9 cellular contexts compared by ENCODE assay signal in the genomic region with DNA sequence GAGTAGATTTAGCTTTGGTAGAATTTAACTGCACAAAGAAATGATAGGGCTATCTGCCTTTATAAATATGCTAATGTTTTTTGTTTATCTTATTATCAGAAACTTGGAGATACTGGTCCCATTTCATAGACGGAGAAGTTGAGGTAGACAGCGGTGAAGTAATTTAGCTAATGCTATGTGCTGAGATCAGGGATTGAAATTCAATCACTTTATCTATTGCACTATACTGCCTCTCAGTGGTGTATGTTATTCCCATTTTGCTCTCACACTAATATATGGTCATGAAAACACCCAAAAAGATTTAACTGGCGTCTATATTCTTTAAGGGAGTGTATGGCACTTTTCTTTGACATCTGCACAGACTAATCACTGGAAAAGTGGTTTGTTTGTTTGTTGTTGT.
DNase-seq lines count a peak whose midpoint lies in the region; ATAC-seq and TF ChIP-seq lines count a peak whose summit lies in the region.
"Had no signal": no experiment of that assay in that cellular context is flagged by ENCODE, and none has a peak within 500 bp of the region (broad histone marks: within the 10 kb centered on the region; RNA-seq: fewer than 3 reads in every experiment).

No MANE protein-coding gene starts in this region.

- H3K4me3 ChIP-seq in A673 (ENCODE audit: low read depth, low read length, poor library complexity, severe bottlenecking) (no peak overlapping the region), lower leg skin (ENCODE audit: low read depth, poor library complexity, severe bottlenecking) (no peak overlapping the region)

- peak; percentile 59 for DNase-seq in A673 (ENCODE audit: low spot score)
- peak; percentile 12 for DNase-seq in GM13977 (ENCODE audit: low spot score)
- DNase-seq in RPMI8226 = peak; percentile 18
- peak; percentile 29 for DNase-seq in foreskin melanocyte
- no peak for DNase-seq in lower leg skin (ENCODE audit: low spot score in 2 of 2)
- no peak for DNase-seq in left ventricle myocardium superior
- DNase-seq: activated naive CD4-positive, alpha-beta T cell treated with anti-CD3 and anti-CD28 coated beads, Interleukin-2, amount 50 U/mL, for 16 hours had no signal

- TF ChIP-seq CTCF in A673 (conservative IDR thresholded peaks at IDR 0.05; ENCODE audit: low read depth, low read length) (peak; percentile 57), GM13977 (IDR thresholded peaks at IDR 0.05; ENCODE audit: extremely low read depth, insufficient read depth, missing control alignments) (peak; percentile 32), lower leg skin (IDR thresholded peaks at IDR 0.05) (no peak)

- no peak overlapping the region for H3K27ac ChIP-seq in A673 (ENCODE audit: low read depth, low read length, poor library complexity, severe bottlenecking)

- intact Hi-C loops in A673 (cut with micrococcal nuclease; ENCODE audit: unreplicated experiment) = loop anchor here (10.0 kb wide), 2 partner anchors 511 to 1931 kb away; no protein-coding TSS in a partner anchor
- intact Hi-C loops in lower leg skin (cut with DNase I; ENCODE audit: low total_unique reads) = no loop called here
- intact Hi-C loops in left ventricle myocardium superior (cut with micrococcal nuclease) = no loop called here

- in situ Hi-C loops in GM13977 (cut with MboI; ENCODE audit: low pct_unique_long_range_greater_than_20kb, low sequenced_read_pairs, unreplicated experiment) = no loop called here

- CTCF ChIA-PET in A673 (lab: Charles Lee) = interaction anchor here (0.6 to 0.8 kb wide), 2 partner anchors 304 to 654 kb away, joined by 3 to 4 read pairs; no protein-coding TSS in a partner anchor

- ATAC-seq in GM21360 (IDR thresholded peaks at IDR 0.05; ENCODE audit: unreplicated experiment) (no peak), HG03135 (IDR thresholded peaks at IDR 0.05; ENCODE audit: unreplicated experiment) (no peak), left ventricle myocardium superior (no peak)

- 71 to 80% methylated on average over 3 of the region's 3 CpGs for WGBS in lower leg skin, 2 donors

- no peak for TF ChIP-seq POLR2A in lower leg skin (IDR thresholded peaks at IDR 0.05)

- peaks cover 16% of the 10 kb centered on the region for H3K4me1 ChIP-seq in A673 (ENCODE audit: insufficient read depth, low read length, poor library complexity, severe bottlenecking)

- no peaks in the 10 kb centered on the region for H3K36me3 ChIP-seq in A673 (ENCODE audit: insufficient read depth, low read length, poor library complexity, severe bottlenecking)

- H3K27me3 ChIP-seq in A673 (replicated peaks; ENCODE audit: insufficient read depth, low read depth, low read length, poor library complexity) = no peaks in the 10 kb centered on the region

- POLR2A ChIA-PET in A673 (lab: Charles Lee; ENCODE audit: low non-redundant PET) = no interaction called here

- BruUV-seq in A673 (replicated peaks; lab: Mats Ljungman, UMichigan) = no TSS peak

- H3K9me3 ChIP-seq in A673 (ENCODE audit: low read depth, low read length, poor library complexity, severe bottlenecking) = no peaks in the 10 kb centered on the region

Comparison
In these comparisons a context has a peak if more than half of its experiments do, and no peak if none do; other contexts are left out.
1. DNase-seq: peak in A673 (single experiment), GM13977 (single experiment), RPMI8226 (single experiment) and foreskin melanocyte (single experiment); none in lower leg skin (0 of 2) and left ventricle myocardium superior (single experiment).
2. CTCF ChIP-seq: peak in A673 (single experiment) and GM13977 (single experiment); none in lower leg skin (0 of 3).